ENCODE assay signal across 37 cellular contexts in the genomic region with DNA sequence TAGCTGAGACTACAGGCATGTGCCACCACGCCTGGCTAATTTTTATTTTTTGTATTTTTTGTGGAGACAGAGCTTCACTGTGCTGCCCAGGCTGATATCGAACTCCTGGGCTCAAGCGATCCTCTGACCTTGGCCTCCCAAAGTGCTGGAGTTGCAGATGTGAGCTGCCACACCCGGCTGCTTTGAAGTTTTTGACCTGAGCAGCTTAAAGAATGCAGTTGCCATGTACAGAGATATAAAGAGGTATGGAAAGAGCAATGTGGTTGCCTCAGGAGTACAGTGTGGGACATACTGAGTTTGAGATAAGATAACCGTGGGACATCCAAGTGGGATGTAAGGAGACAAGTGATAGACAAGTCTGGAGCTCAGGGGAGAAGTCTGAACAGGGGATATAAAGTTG.
"Had no signal": no experiment of that assay in that cellular context is flagged by ENCODE, and none has a peak within 500 bp of the region (broad histone marks: within the 10 kb centered on the region; RNA-seq: fewer than 3 reads in every experiment).

No MANE protein-coding gene starts in this region.

- H3K9me3 Mint-ChIP-seq: activated naive CD4-positive, alpha-beta T cell treated with anti-CD3 and anti-CD28 coated beads, Interleukin-2, amount 10 ng/mL, durations not matched to agents 7 days and 5 days; activated naive CD4-positive, alpha-beta T cell treated with anti-CD3 and anti-CD28 coated beads, Interleukin-2, amount 50 U/mL, for 24 hours; activated naive CD8-positive, alpha-beta T cell treated with anti-CD3 and anti-CD28 coated beads, Interleukin-2, amount 50 U/mL, for 24 hours; activated T-cell treated with anti-CD3 and anti-CD28 coated beads, Interleukin-2, amount 50 U/mL, for 4 hours; activated T-cell treated with anti-CD3 and anti-CD28 coated beads, Interleukin-2, amount 50 U/mL, for 72 hours; activated T-helper 1 cell treated with anti-CD3 and anti-CD28 coated beads, Interleukin-12 subunit alpha, Interleukin-12 subunit beta, Interleukin-2, Interleukin-4 antibody, amounts not matched to agents 30 ng/mL and 10 ng/mL and 1 ng/mL, durations not matched to agents 14 hours and 24 hours and 36 hours; activated T-helper 17 cell treated with anti-CD3 and anti-CD28 coated beads, Interleukin-2, amount 50 U/mL, for 72 hours; activated T-helper 2 cell treated with anti-CD3 and anti-CD28 coated beads, Interferon-gamma antibody, Interleukin-2, Interleukin-4, amounts not matched to agents 10 μg/mL and 5 μg/mL and 100 μg/mL, durations not matched to agents 14 hours and 24 hours and 36 hours; central memory CD8-positive, alpha-beta T cell had no signal

- H3K27me3 ChIP-seq: adrenal gland, ascending aorta, body of pancreas, brain microvascular endothelial cell, cardiac muscle cell had no signal

- H3K4me3 Mint-ChIP-seq: activated naive CD4-positive, alpha-beta T cell treated with anti-CD3 and anti-CD28 coated beads for 36 hours; activated naive CD4-positive, alpha-beta T cell treated with anti-CD3 and anti-CD28 coated beads, Interleukin-2, amount 10 ng/mL, durations not matched to agents 7 days and 5 days; activated naive CD4-positive, alpha-beta T cell treated with anti-CD3 and anti-CD28 coated beads, Interleukin-2, amount 50 U/mL, for 24 hours; activated naive CD8-positive, alpha-beta T cell; activated naive CD8-positive, alpha-beta T cell treated with anti-CD3 and anti-CD28 coated beads for 36 hours; activated naive CD8-positive, alpha-beta T cell treated with anti-CD3 and anti-CD28 coated beads, Interleukin-2, amount 10 ng/mL, durations not matched to agents 7 days and 5 days; activated naive CD8-positive, alpha-beta T cell treated with anti-CD3 and anti-CD28 coated beads, Interleukin-2, amount 50 U/mL, for 24 hours; activated T-cell treated with anti-CD3 and anti-CD28 coated beads, Interleukin-2, amount 50 U/mL, for 24 hours; activated T-cell treated with anti-CD3 and anti-CD28 coated beads, Interleukin-2, amount 50 U/mL, for 4 hours; activated T-cell treated with anti-CD3 and anti-CD28 coated beads, Interleukin-2, amount 50 U/mL, for 72 hours; activated T-helper 1 cell treated with anti-CD3 and anti-CD28 coated beads, Interleukin-12 subunit alpha, Interleukin-12 subunit beta, Interleukin-2, Interleukin-4 antibody, amounts not matched to agents 30 ng/mL and 10 ng/mL and 1 ng/mL, durations not matched to agents 14 hours and 24 hours and 36 hours; activated T-helper 17 cell treated with anti-CD3 and anti-CD28 coated beads, Interleukin-2, amount 50 U/mL, for 72 hours; brain; central memory CD8-positive, alpha-beta T cell had no signal

- H3K4me1 Mint-ChIP-seq: activated naive CD4-positive, alpha-beta T cell treated with anti-CD3 and anti-CD28 coated beads, Interleukin-2, amount 10 ng/mL, durations not matched to agents 7 days and 5 days; activated naive CD4-positive, alpha-beta T cell treated with anti-CD3 and anti-CD28 coated beads, Interleukin-2, amount 50 U/mL, for 24 hours; activated naive CD8-positive, alpha-beta T cell treated with anti-CD3 and anti-CD28 coated beads for 36 hours; activated naive CD8-positive, alpha-beta T cell treated with anti-CD3 and anti-CD28 coated beads, Interleukin-2, amount 10 ng/mL, durations not matched to agents 7 days and 5 days; activated naive CD8-positive, alpha-beta T cell treated with anti-CD3 and anti-CD28 coated beads, Interleukin-2, amount 50 U/mL, for 24 hours; activated T-helper 17 cell treated with anti-CD3 and anti-CD28 coated beads, Interleukin-2, amount 50 U/mL, for 72 hours; brain; central memory CD8-positive, alpha-beta T cell had no signal

- H3K4me1 ChIP-seq: adrenal gland, ascending aorta, body of pancreas, breast epithelium had no signal

- DNase-seq: activated effector memory CD4-positive, alpha-beta T cell treated with anti-CD3 and anti-CD28 coated beads, Interleukin-2, amount 50 U/mL, for 16 hours; activated effector memory CD4-positive, alpha-beta T cell treated with Interleukin-2 at 50 U/mL for 16 hours; activated gamma-delta T cell; activated gamma-delta T cell treated with Interleukin-2 at 50 U/mL for 16 hours; activated naive CD4-positive, alpha-beta T cell; activated naive CD4-positive, alpha-beta T cell treated with anti-CD3 and anti-CD28 coated beads for 36 hours; activated naive CD4-positive, alpha-beta T cell treated with anti-CD3 and anti-CD28 coated beads, Interleukin-2, amount 10 ng/mL, durations not matched to agents 7 days and 5 days; activated naive CD4-positive, alpha-beta T cell treated with anti-CD3 and anti-CD28 coated beads, Interleukin-2, amount 50 U/mL, for 16 hours; activated naive CD4-positive, alpha-beta T cell treated with Interleukin-2 at 50 U/mL for 16 hours; activated naive CD8-positive, alpha-beta T cell treated with anti-CD3 and anti-CD28 coated beads for 36 hours; activated naive CD8-positive, alpha-beta T cell treated with anti-CD3 and anti-CD28 coated beads, Interleukin-2, amount 10 ng/mL, durations not matched to agents 7 days and 5 days; activated naive CD8-positive, alpha-beta T cell treated with anti-CD3 and anti-CD28 coated beads, Interleukin-2, amount 50 U/mL, for 24 hours; activated T-cell treated with anti-CD3 and anti-CD28 coated beads, Interleukin-2, amount 50 U/mL, for 24 hours; activated T-cell treated with anti-CD3 and anti-CD28 coated beads, Interleukin-2, amount 50 U/mL, for 4 hours; activated T-cell treated with anti-CD3 and anti-CD28 coated beads, Interleukin-2, amount 50 U/mL, for 48 hours; activated T-cell treated with anti-CD3 and anti-CD28 coated beads, Interleukin-2, amount 50 U/mL, for 72 hours; adrenal gland; amniotic stem cell; amygdala; anterior cingulate cortex; aorta; body of pancreas; brain microvascular endothelial cell; caudate nucleus; central memory CD4-positive, alpha-beta T cell; cerebellar nuclear complex had no signal

- H3K27ac Mint-ChIP-seq: activated naive CD4-positive, alpha-beta T cell treated with anti-CD3 and anti-CD28 coated beads for 36 hours; activated naive CD4-positive, alpha-beta T cell treated with anti-CD3 and anti-CD28 coated beads, Interleukin-2, amount 10 ng/mL, durations not matched to agents 7 days and 5 days; activated naive CD4-positive, alpha-beta T cell treated with anti-CD3 and anti-CD28 coated beads, Interleukin-2, amount 50 U/mL, for 24 hours; activated naive CD8-positive, alpha-beta T cell; activated naive CD8-positive, alpha-beta T cell treated with anti-CD3 and anti-CD28 coated beads for 36 hours; activated naive CD8-positive, alpha-beta T cell treated with anti-CD3 and anti-CD28 coated beads, Interleukin-2, amount 10 ng/mL, durations not matched to agents 7 days and 5 days; activated naive CD8-positive, alpha-beta T cell treated with anti-CD3 and anti-CD28 coated beads, Interleukin-2, amount 50 U/mL, for 24 hours; activated T-cell treated with anti-CD3 and anti-CD28 coated beads, Interleukin-2, amount 50 U/mL, for 24 hours; activated T-cell treated with anti-CD3 and anti-CD28 coated beads, Interleukin-2, amount 50 U/mL, for 72 hours; activated T-helper 1 cell treated with anti-CD3 and anti-CD28 coated beads, Interleukin-12 subunit alpha, Interleukin-12 subunit beta, Interleukin-2, Interleukin-4 antibody, amounts not matched to agents 30 ng/mL and 10 ng/mL and 1 ng/mL, durations not matched to agents 14 hours and 24 hours and 36 hours; activated T-helper 17 cell treated with anti-CD3 and anti-CD28 coated beads, Interleukin-2, amount 50 U/mL, for 72 hours; activated T-helper 2 cell treated with anti-CD3 and anti-CD28 coated beads, Interferon-gamma antibody, Interleukin-2, Interleukin-4, amounts not matched to agents 10 μg/mL and 5 μg/mL and 100 μg/mL, durations not matched to agents 14 hours and 24 hours and 36 hours; brain had no signal

- H3K4me3 ChIP-seq: adrenal gland, ascending aorta, body of pancreas, breast epithelium, cardiac muscle cell had no signal

- H3K36me3 Mint-ChIP-seq: activated naive CD4-positive, alpha-beta T cell treated with anti-CD3 and anti-CD28 coated beads, Interleukin-2, amount 10 ng/mL, durations not matched to agents 7 days and 5 days; activated naive CD4-positive, alpha-beta T cell treated with anti-CD3 and anti-CD28 coated beads, Interleukin-2, amount 50 U/mL, for 24 hours; activated naive CD4-positive, alpha-beta T cell treated with anti-CD3 and anti-CD28 coated beads, Interleukin-2, amount 50 U/mL, for 72 hours; activated naive CD8-positive, alpha-beta T cell; activated naive CD8-positive, alpha-beta T cell treated with anti-CD3 and anti-CD28 coated beads for 36 hours; activated naive CD8-positive, alpha-beta T cell treated with anti-CD3 and anti-CD28 coated beads, Interleukin-2, amount 10 ng/mL, durations not matched to agents 7 days and 5 days; brain had no signal

- H3K9me3 ChIP-seq: adrenal gland, ascending aorta, body of pancreas, breast epithelium had no signal

- H3K36me3 ChIP-seq: adrenal gland, ascending aorta, brain microvascular endothelial cell, breast epithelium, cardiac muscle cell had no signal
